In genomic region chr1:148493933-148494332, GRCh38 we compare ENCODE assay signal across 11 cellular contexts. TPM values are rescaled to one million over a fixed set of nuclear protein-coding genes. Genes with fewer than 3 reads are reported as not detected.
"Had no signal": no experiment of that assay in that cellular context is flagged by ENCODE, and none has a peak within 500 bp of the region (broad histone marks: within the 10 kb centered on the region; RNA-seq: fewer than 3 reads in every experiment).

No MANE protein-coding gene starts in this region.

RNA-seq across cellular contexts. Expression of gene PPIAL4G, which starts 10.8 kb away (rescaled TPM):
- total RNA-seq: OCI-LY7, PC-3, PC-9, Peyer's patch, Right ventricle myocardium inferior, Right ventricle myocardium superior, RPMI7951, SJCRH30, SJSA1, SK-MEL-5 had no signal
- polyA plus RNA-seq: SK-N-SH had no signal
